Comparison of ENCODE assay signal across 8 cellular contexts in genomic region chr2:62195421-62196277, GRCh38. TPM values are rescaled to one million over a fixed set of nuclear protein-coding genes. Genes with fewer than 3 reads are reported as not detected.
A peak's percentile ranks its signal among the peaks of the same experiment; 100 is the strongest.
DNase-seq lines count a peak whose midpoint lies in the region; ATAC-seq lines count a peak whose summit lies in the region.

Gene B3GNT2 (plus strand): TSS chr2:62196115. CDS start chr2:62222221, 26,106 bp downstream.

- 5 to 12% methylated on average over 49 to 53 of the region's 70 CpGs for WGBS in mesodermal cell (ENCODE audit: insufficient coverage in 2 of 2), 2 experiments

- H3K9me3 ChIP-seq in mesodermal cell (ENCODE audit: control insufficient read depth, low read length), result no peaks in the 10 kb centered on the region

- in situ Hi-C loops in endometrial microvascular endothelial cells (cut with HindIII; ENCODE audit: inconsistent ontology term, low pct_unique_long_range_greater_than_20kb, low sequenced_read_pairs), result no loop called here

- DNase-seq in AML-193 (lab: John Stamatoyannopoulos, UW) (peak; percentile 54 to 63), NOMO-1 treated with dmso at 0.1 percent for 144 hours (lab: John Stamatoyannopoulos, UW; ENCODE audit: unreplicated experiment) (peak; percentile 66)
- peak; percentile 87 for DNase-seq in activated CD8-positive, alpha-beta memory T cell treated with anti-CD3 and anti-CD28 coated beads, Interleukin-2, amount 50 U/mL, for 4 hours
- DNase-seq in stimulated activated CD8-positive, alpha-beta memory T cell treated with anti-CD3 and anti-CD28 coated beads, Interleukin-15, amount 100 ng/mL, for 4 hours (ENCODE audit: low read depth in 2 of 2), result peak; percentile 67 to 73

- H3K4me1 ChIP-seq in mesodermal cell (ENCODE audit: control insufficient read depth, insufficient read depth, low read length, poor library complexity, severe bottlenecking), result no peaks in the 10 kb centered on the region

- peak within 1 kb of the TSS; percentile 96 for H3K4me3 ChIP-seq in mesodermal cell (ENCODE audit: extremely low read depth, insufficient read depth, low read length, poor library complexity, severe bottlenecking)

- peak within 1 kb of the TSS; percentile 59 for H3K27ac ChIP-seq in mesodermal cell (ENCODE audit: low read depth, low read length, severe bottlenecking)

- no peaks in the 10 kb centered on the region for H3K36me3 ChIP-seq in mesodermal cell (ENCODE audit: control insufficient read depth, insufficient read depth, low read length)

- ATAC-seq in GM18907 (IDR thresholded peaks at IDR 0.05; ENCODE audit: unreplicated experiment), result peak; percentile 52
- ATAC-seq in HG03159 (IDR thresholded peaks at IDR 0.05; ENCODE audit: unreplicated experiment), result peak; percentile 46

RNA-seq across cellular contexts. Expression of gene B3GNT2, which starts in this region (rescaled TPM):
- total RNA-seq in endometrial microvascular endothelial cells (ENCODE audit: inconsistent ontology term), result 33.0 TPM
- 21.4 TPM for polyA plus RNA-seq in mesodermal cell (2013, experiment 1 of 2)
- 19.4 TPM for polyA plus RNA-seq in mesodermal cell (2013, experiment 2 of 2)

Comparison
In these comparisons a context has a peak if more than half of its experiments do, and no peak if none do; other contexts are left out.
1. Peak in every context shown above with its lines: DNase-seq, ATAC-seq, H3K4me3 ChIP-seq and H3K27ac ChIP-seq.